Comparison of ENCODE assay signal across 10 cellular contexts in genomic region chr2:219058541-219059374, GRCh38. TPM values are rescaled to one million over a fixed set of nuclear protein-coding genes. Genes with fewer than 3 reads are reported as not detected.
DNase-seq lines count a peak whose midpoint lies in the region; ATAC-seq lines count a peak whose summit lies in the region.
"Had no signal": no experiment of that assay in that cellular context is flagged by ENCODE, and none has a peak within 500 bp of the region (broad histone marks: within the 10 kb centered on the region; RNA-seq: fewer than 3 reads in every experiment).

No MANE protein-coding gene starts in this region.

- H3K27me3 ChIP-seq in CD4-positive, alpha-beta memory T cell (ENCODE audit: insufficient read depth, low read length): peaks cover 40% of the 10 kb centered on the region
- H3K27me3 ChIP-seq in HUES64 (ENCODE audit: insufficient read depth, low read length): peaks cover 100% of the 10 kb centered on the region
- peaks cover 68% of the 10 kb centered on the region for H3K27me3 ChIP-seq in effector memory CD4-positive, alpha-beta T cell (replicated peaks; ENCODE audit: control insufficient read depth, insufficient read depth, low read length, poor library complexity, severe bottlenecking)
- H3K27me3 ChIP-seq in naive thymus-derived CD4-positive, alpha-beta T cell (ENCODE audit: control insufficient read depth in 2 of 2, insufficient read depth in 2 of 2, low read length in 2 of 2): peaks cover 15 to 16% of the 10 kb centered on the region in 2 donors

- peaks cover 36 to 48% of the 10 kb centered on the region in 2 donors for H3K27me3 Mint-ChIP-seq in CD4-positive, alpha-beta memory T cell
- H3K27me3 Mint-ChIP-seq in naive thymus-derived CD4-positive, alpha-beta T cell: peaks cover 53 to 78% (median 58%) of the 10 kb centered on the region in 5 donors

- H3K27ac Mint-ChIP-seq in CD4-positive, alpha-beta memory T cell: peak overlapping the region in 1 of 7 donors; percentile 30
- no peak overlapping the region for H3K27ac Mint-ChIP-seq in naive thymus-derived CD4-positive, alpha-beta T cell

- H3K27ac ChIP-seq in CD4-positive, alpha-beta memory T cell (ENCODE audit: low read depth, low read length): no peak overlapping the region
- no peak overlapping the region for H3K27ac ChIP-seq in HUES64 (ENCODE audit: low read depth, low read length)
- H3K27ac ChIP-seq in effector memory CD4-positive, alpha-beta T cell (ENCODE audit: insufficient read depth, low read length, poor library complexity, severe bottlenecking): no peak overlapping the region
- no peak overlapping the region for H3K27ac ChIP-seq in naive thymus-derived CD4-positive, alpha-beta T cell (ENCODE audit: low read depth, low read length)
- no peak overlapping the region for H3K27ac ChIP-seq in caudate nucleus (ENCODE audit: low read depth, low read length)

- H3K4me1 Mint-ChIP-seq in CD4-positive, alpha-beta memory T cell: peaks cover 6 to 40% (median 20%) of the 10 kb centered on the region in 4 donors
- peaks cover 8 to 22% (median 16%) of the 10 kb centered on the region in 7 donors for H3K4me1 Mint-ChIP-seq in naive thymus-derived CD4-positive, alpha-beta T cell

- H3K9me3 Mint-ChIP-seq in CD4-positive, alpha-beta memory T cell: no peaks in the 10 kb centered on the region
- H3K9me3 Mint-ChIP-seq in naive thymus-derived CD4-positive, alpha-beta T cell: no peaks in the 10 kb centered on the region

- H3K9me3 ChIP-seq in CD4-positive, alpha-beta memory T cell (ENCODE audit: control insufficient read depth in 1 of 2, low read length in 2 of 2): no peaks in the 10 kb centered on the region
- H3K9me3 ChIP-seq in HUES64 (ENCODE audit: insufficient read depth, low read depth, low read length): no peaks in the 10 kb centered on the region
- no peaks in the 10 kb centered on the region for H3K9me3 ChIP-seq in effector memory CD4-positive, alpha-beta T cell (ENCODE audit: control insufficient read depth, low read length)
- H3K9me3 ChIP-seq in naive thymus-derived CD4-positive, alpha-beta T cell (ENCODE audit: control insufficient read depth in 2 of 3, low read length in 3 of 3): no peaks in the 10 kb centered on the region

- ATAC-seq in naive thymus-derived CD4-positive, alpha-beta T cell: no peak
- ATAC-seq in GM21825 (IDR thresholded peaks at IDR 0.05; ENCODE audit: unreplicated experiment): no peak
- ATAC-seq in GM18867 (IDR thresholded peaks at IDR 0.05; ENCODE audit: unreplicated experiment): no peak

- no peak overlapping the region; the same call in 1 of the 2 replicates for H3K9ac ChIP-seq in HUES64 (ENCODE audit: low read depth, low read length)

- CTCF ChIA-PET in CD4-positive, alpha-beta memory T cell (lab: Charles Lee; ENCODE audit: partially characterized antibody): interaction anchor here (0.6 to 9.6 kb wide), 31 partner anchors 7 to 330 kb away, joined by 3 to 125 read pairs (median 4); partner anchors contain the start of genes ANKZF1, ATG9A and CFAP65
- CTCF ChIA-PET in naive thymus-derived CD4-positive, alpha-beta T cell (lab: Charles Lee): interaction anchor here (0.6 to 4.9 kb wide), 12 partner anchors 11 to 242 kb away, joined by 3 to 43 read pairs (median 5); partner anchors contain the start of gene CFAP65

- no peaks in the 10 kb centered on the region for H3K36me3 ChIP-seq in CD4-positive, alpha-beta memory T cell (ENCODE audit: insufficient read depth, low read length)
- H3K36me3 ChIP-seq in HUES64 (ENCODE audit: insufficient read depth, low read length): no peaks in the 10 kb centered on the region
- no peaks in the 10 kb centered on the region for H3K36me3 ChIP-seq in effector memory CD4-positive, alpha-beta T cell (ENCODE audit: control insufficient read depth, insufficient read depth, low read length)
- no peaks in the 10 kb centered on the region for H3K36me3 ChIP-seq in naive thymus-derived CD4-positive, alpha-beta T cell (ENCODE audit: control insufficient read depth in 2 of 3, insufficient read depth in 3 of 3, low read length in 3 of 3)

- H3K4me3 Mint-ChIP-seq in CD4-positive, alpha-beta memory T cell: peak overlapping the region in 6 of 8 donors; percentile 25 to 79 (median 70)
- H3K4me3 Mint-ChIP-seq in naive thymus-derived CD4-positive, alpha-beta T cell: peak overlapping the region in 7 of 10 donors; percentile 25 to 82 (median 69)

- WGBS in HUES64: 13% methylated on average over 42 of the region's 42 CpGs

- DNase-seq in CD4-positive, alpha-beta memory T cell: no peak
- no peak for DNase-seq in effector memory CD4-positive, alpha-beta T cell
- no peak for DNase-seq in naive thymus-derived CD4-positive, alpha-beta T cell
- no peak for DNase-seq in caudate nucleus (lab: John Stamatoyannopoulos, UW)
- no peak for DNase-seq in stimulated activated naive CD4-positive, alpha-beta T cell treated with Interleukin-2 at 50 U/mL for 16 hours (lab: John Stamatoyannopoulos, UW)

- no peak overlapping the region for H3K4me3 ChIP-seq in CD4-positive, alpha-beta memory T cell (ENCODE audit: low read length in 2 of 2)
- 0 out of 2 replicates have a peak overlapping the region, but pooled peaks have one; percentile 22 for H3K4me3 ChIP-seq in HUES64 (ENCODE audit: low read length)
- H3K4me3 ChIP-seq in effector memory CD4-positive, alpha-beta T cell (ENCODE audit: insufficient read depth, low read depth, low read length, poor library complexity, severe bottlenecking): peak overlapping the region; percentile 35
- no peak overlapping the region for H3K4me3 ChIP-seq in naive thymus-derived CD4-positive, alpha-beta T cell (ENCODE audit: low read length)

- H3K4me1 ChIP-seq in CD4-positive, alpha-beta memory T cell (ENCODE audit: insufficient read depth, low read length): peaks cover 35% of the 10 kb centered on the region
- peaks cover 14% of the 10 kb centered on the region for H3K4me1 ChIP-seq in HUES64 (ENCODE audit: insufficient read depth, low read length)
- peaks cover 34% of the 10 kb centered on the region for H3K4me1 ChIP-seq in effector memory CD4-positive, alpha-beta T cell (ENCODE audit: control insufficient read depth, insufficient read depth, low read length, poor library complexity, severe bottlenecking)
- H3K4me1 ChIP-seq in naive thymus-derived CD4-positive, alpha-beta T cell (ENCODE audit: control insufficient read depth in 2 of 2, insufficient read depth in 2 of 2, low read length in 2 of 2): peaks cover 3 to 27% of the 10 kb centered on the region in 2 donors

- intact Hi-C loops in CD4-positive, alpha-beta memory T cell (cut with micrococcal nuclease): loop anchor here (1.0 to 10.0 kb wide), 6 partner anchors 46 to 294 kb away; partner anchors contain the start of gene ABCB6
- intact Hi-C loops in naive thymus-derived CD4-positive, alpha-beta T cell (cut with micrococcal nuclease): loop anchor here (1.0 to 5.0 kb wide), 9 partner anchors 29 to 294 kb away; no protein-coding TSS in a partner anchor

- no peaks in the 10 kb centered on the region for H3K36me3 Mint-ChIP-seq in CD4-positive, alpha-beta memory T cell
- H3K36me3 Mint-ChIP-seq in naive thymus-derived CD4-positive, alpha-beta T cell: peaks cover 0 to 5% (median 0%) of the 10 kb centered on the region in 5 donors

- POLR2A ChIA-PET in CD4-positive, alpha-beta memory T cell (lab: Charles Lee; ENCODE audit: partially characterized antibody): interaction anchor here (0.8 to 1.0 kb wide), 2 partner anchors 118 to 153 kb away, joined by 3 read pairs; partner anchors contain the start of gene CNPPD1
- POLR2A ChIA-PET in naive thymus-derived CD4-positive, alpha-beta T cell (lab: Charles Lee): no interaction called here

RNA-seq across cellular contexts. Expression of gene IHH, which starts 2.0 kb away (rescaled TPM):
- under 1 TPM in 1 of 2 experiments, not detected in 1; 0.17 TPM for total RNA-seq in CD4-positive, alpha-beta memory T cell
- not detected for polyA plus RNA-seq in CD4-positive, alpha-beta memory T cell
- 0.75 TPM for polyA plus RNA-seq in HUES64 (2013, experiment 1 of 2)
- 0.82 TPM for polyA plus RNA-seq in HUES64 (2013, experiment 2 of 2)
- under 1 TPM in 2 of 5 experiments, not detected in 3; 0.17 to 0.24 TPM for total RNA-seq in naive thymus-derived CD4-positive, alpha-beta T cell
- polyA plus RNA-seq in naive thymus-derived CD4-positive, alpha-beta T cell: not detected
- total RNA-seq: G401, lung microvascular endothelial cell had no signal

RNA-seq across cellular contexts. Expression of gene CFAP65, which starts 17.4 kb away (rescaled TPM):
- total RNA-seq in CD4-positive, alpha-beta memory T cell: not detected
- polyA plus RNA-seq in CD4-positive, alpha-beta memory T cell: not detected
- polyA plus RNA-seq in HUES64 (2013, experiment 1 of 2): 0.15 TPM
- polyA plus RNA-seq in HUES64 (2013, experiment 2 of 2): 0.57 TPM
- not detected for total RNA-seq in naive thymus-derived CD4-positive, alpha-beta T cell
- not detected for polyA plus RNA-seq in naive thymus-derived CD4-positive, alpha-beta T cell
- total RNA-seq: G401, lung microvascular endothelial cell had no signal

Comparison
In these comparisons a context has a peak if more than half of its experiments do, and no peak if none do; other contexts are left out.
1. H3K4me3 ChIP-seq: peak in HUES64 (single experiment) and effector memory CD4-positive, alpha-beta T cell (single experiment); none in CD4-positive, alpha-beta memory T cell (0 of 2) and naive thymus-derived CD4-positive, alpha-beta T cell (single experiment).